ENCODE assay signal across 28 cellular contexts in the genomic region with DNA sequence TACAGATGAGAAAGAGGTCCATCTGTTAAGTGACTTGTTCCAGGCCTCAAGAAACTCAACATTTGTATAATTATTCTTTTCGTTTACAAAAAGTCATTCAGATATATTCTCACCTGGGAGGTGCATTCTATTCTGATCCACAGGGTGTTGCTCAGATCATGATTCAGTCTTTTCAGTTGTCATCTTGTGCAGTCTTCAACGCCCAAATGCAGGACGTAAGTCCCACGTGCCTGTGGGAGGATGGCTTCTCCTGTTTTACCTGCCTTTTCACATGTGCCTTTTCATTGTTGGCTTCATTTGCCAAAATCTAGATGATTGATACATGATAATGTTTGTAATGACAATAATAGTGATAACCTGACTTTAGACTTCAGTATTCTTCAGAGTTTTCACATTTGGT.
"Had no signal": no experiment of that assay in that cellular context is flagged by ENCODE, and none has a peak within 500 bp of the region (broad histone marks: within the 10 kb centered on the region; RNA-seq: fewer than 3 reads in every experiment).

No MANE protein-coding gene starts in this region.

- H3K4me1 Mint-ChIP-seq: nephron; neural progenitor cell; stimulated activated memory B cell treated with anti-CD40 and anti-IgM and Interleukin-4, amounts not matched to agents 10 μg/mL and 1 μg/mL and 100 μg/mL, for 72 hours had no signal

- H3K9me3 Mint-ChIP-seq: naive thymus-derived CD8-positive, alpha-beta T cell; nephron; neural progenitor cell; stimulated activated memory B cell treated with anti-CD40 and anti-IgM and Interleukin-4, amounts not matched to agents 10 μg/mL and 1 μg/mL and 100 μg/mL, for 72 hours had no signal

- H3K27ac Mint-ChIP-seq: nephron; neural progenitor cell; stimulated activated memory B cell treated with anti-CD40 and anti-IgM and Interleukin-4, amounts not matched to agents 10 μg/mL and 1 μg/mL and 100 μg/mL, for 72 hours had no signal

- H3K4me2 ChIP-seq: neural progenitor cell had no signal

- H3K27me3 ChIP-seq: left lung, neural progenitor cell, neutrophil, ovary, sigmoid colon, suprapubic skin, tibial artery, upper lobe of right lung had no signal

- H3K9me3 ChIP-seq: left lung, lower lobe of right lung, neutrophil, ovary, prostate gland, sigmoid colon, suprapubic skin, thoracic aorta, tibial artery, upper lobe of right lung had no signal

- H3K4me1 ChIP-seq: left lung, lower lobe of right lung, neural progenitor cell, prostate gland, sigmoid colon, suprapubic skin, tibial artery, upper lobe of right lung had no signal

- H2AFZ ChIP-seq: neural progenitor cell had no signal

- H3K36me3 ChIP-seq: ovary, prostate gland had no signal

- DNase-seq: hippocampal formation; kidney; left colon; left lung; lower lobe of right lung; mammary epithelial cell; mesenchymal stem cell; naive thymus-derived CD8-positive, alpha-beta T cell; occipital lobe; ovary; retina; right cardiac atrium; sigmoid colon; small intestine; stimulated activated CD4-positive, alpha-beta T cell treated with anti-CD3 and anti-CD28 coated beads, Interleukin-1b, Interleukin-23, amount 100 ng/mL, for 48 hours; stimulated activated CD4-positive, alpha-beta T cell treated with anti-CD3 and anti-CD28 coated beads, Interleukin-4, amount 100 ng/mL, for 24 hours; stimulated activated CD8-positive, alpha-beta memory T cell treated with anti-CD3 and anti-CD28 coated beads, Interleukin-4, amount 100 ng/mL, for 48 hours; stimulated activated naive CD4-positive, alpha-beta T cell treated with Interleukin-2 at 50 U/mL for 16 hours; tibial artery; trophoblast cell; upper lobe of right lung had no signal

- H3K4me3 Mint-ChIP-seq: naive thymus-derived CD8-positive, alpha-beta T cell; nephron; neural progenitor cell; stimulated activated memory B cell treated with anti-CD40 and anti-IgM and Interleukin-4, amounts not matched to agents 10 μg/mL and 1 μg/mL and 100 μg/mL, for 72 hours had no signal

- ATAC-seq: left colon; left lung; lower lobe of right lung; naive thymus-derived CD8-positive, alpha-beta T cell; right cardiac atrium; stimulated activated memory B cell treated with anti-CD40 and anti-IgM and Interleukin-4, amounts not matched to agents 10 μg/mL and 1 μg/mL and 100 μg/mL, for 72 hours; upper lobe of right lung had no signal

- H3K27me3 Mint-ChIP-seq: naive thymus-derived CD8-positive, alpha-beta T cell; stimulated activated memory B cell treated with anti-CD40 and anti-IgM and Interleukin-4, amounts not matched to agents 10 μg/mL and 1 μg/mL and 100 μg/mL, for 72 hours had no signal

- H3K4me3 ChIP-seq: left lung, lower lobe of right lung, neural progenitor cell, ovary, prostate gland, sigmoid colon, suprapubic skin, thoracic aorta, tibial artery, upper lobe of right lung had no signal

- H3K27ac ChIP-seq: left lung, lower lobe of right lung, neural progenitor cell, neutrophil, ovary, prostate gland, sigmoid colon, suprapubic skin, thoracic aorta, tibial artery, upper lobe of right lung had no signal
